Comparison of ENCODE assay signal across 1 cellular context in the genomic region with DNA sequence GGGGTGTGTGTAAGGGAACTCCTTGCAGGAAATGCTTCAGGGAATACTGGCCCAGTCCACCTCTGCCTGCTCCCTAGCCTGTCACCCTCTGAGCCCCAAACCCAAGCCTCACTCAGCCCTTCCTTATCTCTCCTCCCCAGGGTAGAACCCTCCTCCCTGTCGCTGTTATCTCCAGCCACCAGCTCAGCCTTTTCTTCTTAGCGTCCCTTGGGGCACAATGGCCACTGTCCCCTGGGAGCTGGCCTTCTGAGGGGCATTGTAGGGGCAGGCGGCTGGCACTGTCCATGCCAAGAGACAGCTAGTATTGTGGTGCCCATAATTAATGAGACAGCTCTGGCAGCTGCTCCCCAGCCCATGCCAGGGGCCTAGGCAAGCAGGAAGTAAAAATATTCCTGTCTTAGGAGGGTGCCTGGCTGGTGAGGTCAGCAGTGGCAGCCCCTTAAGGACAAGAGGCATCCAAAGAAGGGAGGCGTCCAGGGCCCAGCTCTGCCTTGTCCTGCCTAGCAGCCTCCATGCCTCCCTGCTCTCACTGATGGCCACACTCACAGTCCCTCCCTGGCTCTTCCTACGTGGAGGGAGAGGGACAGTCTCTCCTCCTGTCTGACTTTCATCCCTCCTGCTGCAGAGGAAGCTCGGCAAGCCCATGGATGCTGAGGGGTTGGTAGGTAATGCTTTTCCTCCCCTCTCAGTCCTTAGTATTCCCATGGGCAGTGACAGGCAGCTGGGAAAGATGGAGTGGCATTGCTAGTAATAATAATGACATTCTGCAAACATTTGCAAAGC.
TF ChIP-seq lines count a peak whose summit lies in the region.

No MANE protein-coding gene starts in this region.

TF ChIP-seq in K562, 482 proteins besides CTCF, POLR2A, EP300 and RAD21 (continued from another document and continues in another):
- TF ChIP-seq CBX3 (IDR thresholded peaks at IDR 0.05; ENCODE audit: borderline replicate concordance in 1 of 2, low read length in 2 of 2) (peak in 1 of 2 experiments; percentile 53; a peak in 2 of 3 replicates), SNIP1 (IDR thresholded peaks at IDR 0.05; ENCODE audit: low read depth) (no peak), ZNF507 (tag; conservative IDR thresholded peaks at IDR 0.05) (no peak), ZNF263 (CRISPR knock-in tag; IDR thresholded peaks at IDR 0.05; ENCODE audit: borderline replicate concordance) (peak; percentile 89), MYNN (IDR thresholded peaks at IDR 0.05) (peak; percentile 99), MYNN (CRISPR knock-in tag; IDR thresholded peaks at IDR 0.05) (no peak), FOXK2 (conservative IDR thresholded peaks at IDR 0.05 in 1 of 2, IDR thresholded peaks at IDR 0.05 in 1 of 2; ENCODE audit: low read depth in 2 of 2) (peak; percentile 9 to 48; a peak in 1 of 4 replicates), ATF7 (IDR thresholded peaks at IDR 0.05) (peak; percentile 75), XRCC4 (IDR thresholded peaks at IDR 0.05; ENCODE audit: extremely low read depth, insufficient read depth, insufficient read length) (no peak), RBBP5 (IDR thresholded peaks at IDR 0.05; ENCODE audit: borderline replicate concordance, insufficient read depth, low read length, poor library complexity, severe bottlenecking) (no peak), U2AF2 (optimal IDR thresholded peaks at IDR 0.05; ENCODE audit: low read depth, low read length) (no peak), ZNF146 (CRISPR knock-in tag; IDR thresholded peaks at IDR 0.05; ENCODE audit: unreplicated experiment) (no peak), CBFB (CRISPR knock-in tag; IDR thresholded peaks at IDR 0.05) (peak; percentile 81; the same call in 1 of the 2 replicates), ZNF408 (CRISPR knock-in tag; IDR thresholded peaks at IDR 0.05; ENCODE audit: low read depth) (no peak), ETV1 (tag; conservative IDR thresholded peaks at IDR 0.05; ENCODE audit: low read depth) (peak; percentile 11; the same call in 1 of the 2 replicates), ZNF232 (CRISPR knock-in tag; IDR thresholded peaks at IDR 0.05) (no peak), NCOR1 (IDR thresholded peaks at IDR 0.05) (peak; percentile 99), BRF1 (IDR thresholded peaks at IDR 0.05; ENCODE audit: borderline replicate concordance, extremely low read depth, insufficient read length) (no peak), TEAD1 (CRISPR knock-in tag; IDR thresholded peaks at IDR 0.05) (peak in 1 of 2 experiments; percentile 63; a peak in 1 of 4 replicates), XRCC3 (IDR thresholded peaks at IDR 0.05) (no peak), SIRT6 (IDR thresholded peaks at IDR 0.05; ENCODE audit: low read depth, low read length) (no peak)
- TF ChIP-seq, protein P1, sequence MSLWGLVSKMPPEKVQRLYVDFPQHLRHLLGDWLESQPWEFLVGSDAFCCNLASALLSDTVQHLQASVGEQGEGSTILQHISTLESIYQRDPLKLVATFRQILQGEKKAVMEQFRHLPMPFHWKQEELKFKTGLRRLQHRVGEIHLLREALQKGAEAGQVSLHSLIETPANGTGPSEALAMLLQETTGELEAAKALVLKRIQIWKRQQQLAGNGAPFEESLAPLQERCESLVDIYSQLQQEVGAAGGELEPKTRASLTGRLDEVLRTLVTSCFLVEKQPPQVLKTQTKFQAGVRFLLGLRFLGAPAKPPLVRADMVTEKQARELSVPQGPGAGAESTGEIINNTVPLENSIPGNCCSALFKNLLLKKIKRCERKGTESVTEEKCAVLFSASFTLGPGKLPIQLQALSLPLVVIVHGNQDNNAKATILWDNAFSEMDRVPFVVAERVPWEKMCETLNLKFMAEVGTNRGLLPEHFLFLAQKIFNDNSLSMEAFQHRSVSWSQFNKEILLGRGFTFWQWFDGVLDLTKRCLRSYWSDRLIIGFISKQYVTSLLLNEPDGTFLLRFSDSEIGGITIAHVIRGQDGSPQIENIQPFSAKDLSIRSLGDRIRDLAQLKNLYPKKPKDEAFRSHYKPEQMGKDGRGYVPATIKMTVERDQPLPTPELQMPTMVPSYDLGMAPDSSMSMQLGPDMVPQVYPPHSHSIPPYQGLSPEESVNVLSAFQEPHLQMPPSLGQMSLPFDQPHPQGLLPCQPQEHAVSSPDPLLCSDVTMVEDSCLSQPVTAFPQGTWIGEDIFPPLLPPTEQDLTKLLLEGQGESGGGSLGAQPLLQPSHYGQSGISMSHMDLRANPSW (CRISPR knock-in tag; IDR thresholded peaks at IDR 0.05): peak; percentile 67; the same call in 1 of the 2 replicates
- TF ChIP-seq, protein P2, sequence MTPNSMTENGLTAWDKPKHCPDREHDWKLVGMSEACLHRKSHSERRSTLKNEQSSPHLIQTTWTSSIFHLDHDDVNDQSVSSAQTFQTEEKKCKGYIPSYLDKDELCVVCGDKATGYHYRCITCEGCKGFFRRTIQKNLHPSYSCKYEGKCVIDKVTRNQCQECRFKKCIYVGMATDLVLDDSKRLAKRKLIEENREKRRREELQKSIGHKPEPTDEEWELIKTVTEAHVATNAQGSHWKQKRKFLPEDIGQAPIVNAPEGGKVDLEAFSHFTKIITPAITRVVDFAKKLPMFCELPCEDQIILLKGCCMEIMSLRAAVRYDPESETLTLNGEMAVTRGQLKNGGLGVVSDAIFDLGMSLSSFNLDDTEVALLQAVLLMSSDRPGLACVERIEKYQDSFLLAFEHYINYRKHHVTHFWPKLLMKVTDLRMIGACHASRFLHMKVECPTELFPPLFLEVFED (CRISPR knock-in tag; conservative IDR thresholded peaks at IDR 0.05): peak; percentile 93
- TF ChIP-seq, protein P3, sequence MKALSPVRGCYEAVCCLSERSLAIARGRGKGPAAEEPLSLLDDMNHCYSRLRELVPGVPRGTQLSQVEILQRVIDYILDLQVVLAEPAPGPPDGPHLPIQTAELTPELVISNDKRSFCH (CRISPR knock-in tag; IDR thresholded peaks at IDR 0.05): no peak
- TF ChIP-seq, protein P3 (tag; IDR thresholded peaks at IDR 0.05): peak; percentile 67; the same call in 1 of the 2 replicates
- TF ChIP-seq, protein P4, sequence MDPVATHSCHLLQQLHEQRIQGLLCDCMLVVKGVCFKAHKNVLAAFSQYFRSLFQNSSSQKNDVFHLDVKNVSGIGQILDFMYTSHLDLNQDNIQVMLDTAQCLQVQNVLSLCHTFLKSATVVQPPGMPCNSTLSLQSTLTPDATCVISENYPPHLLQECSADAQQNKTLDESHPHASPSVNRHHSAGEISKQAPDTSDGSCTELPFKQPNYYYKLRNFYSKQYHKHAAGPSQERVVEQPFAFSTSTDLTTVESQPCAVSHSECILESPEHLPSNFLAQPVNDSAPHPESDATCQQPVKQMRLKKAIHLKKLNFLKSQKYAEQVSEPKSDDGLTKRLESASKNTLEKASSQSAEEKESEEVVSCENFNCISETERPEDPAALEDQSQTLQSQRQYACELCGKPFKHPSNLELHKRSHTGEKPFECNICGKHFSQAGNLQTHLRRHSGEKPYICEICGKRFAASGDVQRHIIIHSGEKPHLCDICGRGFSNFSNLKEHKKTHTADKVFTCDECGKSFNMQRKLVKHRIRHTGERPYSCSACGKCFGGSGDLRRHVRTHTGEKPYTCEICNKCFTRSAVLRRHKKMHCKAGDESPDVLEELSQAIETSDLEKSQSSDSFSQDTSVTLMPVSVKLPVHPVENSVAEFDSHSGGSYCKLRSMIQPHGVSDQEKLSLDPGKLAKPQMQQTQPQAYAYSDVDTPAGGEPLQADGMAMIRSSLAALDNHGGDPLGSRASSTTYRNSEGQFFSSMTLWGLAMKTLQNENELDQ (CRISPR knock-in tag; IDR thresholded peaks at IDR 0.05; ENCODE audit: borderline replicate concordance): no peak
- TF ChIP-seq, protein P5, sequence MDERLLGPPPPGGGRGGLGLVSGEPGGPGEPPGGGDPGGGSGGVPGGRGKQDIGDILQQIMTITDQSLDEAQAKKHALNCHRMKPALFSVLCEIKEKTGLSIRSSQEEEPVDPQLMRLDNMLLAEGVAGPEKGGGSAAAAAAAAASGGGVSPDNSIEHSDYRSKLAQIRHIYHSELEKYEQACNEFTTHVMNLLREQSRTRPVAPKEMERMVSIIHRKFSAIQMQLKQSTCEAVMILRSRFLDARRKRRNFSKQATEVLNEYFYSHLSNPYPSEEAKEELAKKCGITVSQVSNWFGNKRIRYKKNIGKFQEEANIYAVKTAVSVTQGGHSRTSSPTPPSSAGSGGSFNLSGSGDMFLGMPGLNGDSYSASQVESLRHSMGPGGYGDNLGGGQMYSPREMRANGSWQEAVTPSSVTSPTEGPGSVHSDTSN (CRISPR knock-in tag; IDR thresholded peaks at IDR 0.05; ENCODE audit: low read depth): no peak
- TF ChIP-seq, protein P5 (tag; conservative IDR thresholded peaks at IDR 0.05; ENCODE audit: low read depth): peak; percentile 47; the same call in 1 of the 2 replicates
- TF ChIP-seq, protein P6, sequence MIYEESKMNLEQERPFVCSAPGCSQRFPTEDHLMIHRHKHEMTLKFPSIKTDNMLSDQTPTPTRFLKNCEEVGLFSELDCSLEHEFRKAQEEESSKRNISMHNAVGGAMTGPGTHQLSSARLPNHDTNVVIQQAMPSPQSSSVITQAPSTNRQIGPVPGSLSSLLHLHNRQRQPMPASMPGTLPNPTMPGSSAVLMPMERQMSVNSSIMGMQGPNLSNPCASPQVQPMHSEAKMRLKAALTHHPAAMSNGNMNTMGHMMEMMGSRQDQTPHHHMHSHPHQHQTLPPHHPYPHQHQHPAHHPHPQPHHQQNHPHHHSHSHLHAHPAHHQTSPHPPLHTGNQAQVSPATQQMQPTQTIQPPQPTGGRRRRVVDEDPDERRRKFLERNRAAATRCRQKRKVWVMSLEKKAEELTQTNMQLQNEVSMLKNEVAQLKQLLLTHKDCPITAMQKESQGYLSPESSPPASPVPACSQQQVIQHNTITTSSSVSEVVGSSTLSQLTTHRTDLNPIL (CRISPR knock-in tag; IDR thresholded peaks at IDR 0.05): no peak
- TF ChIP-seq, protein P7, sequence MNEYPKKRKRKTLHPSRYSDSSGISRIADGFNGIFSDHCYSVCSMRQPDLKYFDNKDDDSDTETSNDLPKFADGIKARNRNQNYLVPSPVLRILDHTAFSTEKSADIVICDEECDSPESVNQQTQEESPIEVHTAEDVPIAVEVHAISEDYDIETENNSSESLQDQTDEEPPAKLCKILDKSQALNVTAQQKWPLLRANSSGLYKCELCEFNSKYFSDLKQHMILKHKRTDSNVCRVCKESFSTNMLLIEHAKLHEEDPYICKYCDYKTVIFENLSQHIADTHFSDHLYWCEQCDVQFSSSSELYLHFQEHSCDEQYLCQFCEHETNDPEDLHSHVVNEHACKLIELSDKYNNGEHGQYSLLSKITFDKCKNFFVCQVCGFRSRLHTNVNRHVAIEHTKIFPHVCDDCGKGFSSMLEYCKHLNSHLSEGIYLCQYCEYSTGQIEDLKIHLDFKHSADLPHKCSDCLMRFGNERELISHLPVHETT (CRISPR knock-in tag; conservative IDR thresholded peaks at IDR 0.05 in 1 of 2, IDR thresholded peaks at IDR 0.05 in 1 of 2): peak in 1 of 2 experiments; percentile 89; a peak in 2 of 4 replicates
- TF ChIP-seq, protein P8, sequence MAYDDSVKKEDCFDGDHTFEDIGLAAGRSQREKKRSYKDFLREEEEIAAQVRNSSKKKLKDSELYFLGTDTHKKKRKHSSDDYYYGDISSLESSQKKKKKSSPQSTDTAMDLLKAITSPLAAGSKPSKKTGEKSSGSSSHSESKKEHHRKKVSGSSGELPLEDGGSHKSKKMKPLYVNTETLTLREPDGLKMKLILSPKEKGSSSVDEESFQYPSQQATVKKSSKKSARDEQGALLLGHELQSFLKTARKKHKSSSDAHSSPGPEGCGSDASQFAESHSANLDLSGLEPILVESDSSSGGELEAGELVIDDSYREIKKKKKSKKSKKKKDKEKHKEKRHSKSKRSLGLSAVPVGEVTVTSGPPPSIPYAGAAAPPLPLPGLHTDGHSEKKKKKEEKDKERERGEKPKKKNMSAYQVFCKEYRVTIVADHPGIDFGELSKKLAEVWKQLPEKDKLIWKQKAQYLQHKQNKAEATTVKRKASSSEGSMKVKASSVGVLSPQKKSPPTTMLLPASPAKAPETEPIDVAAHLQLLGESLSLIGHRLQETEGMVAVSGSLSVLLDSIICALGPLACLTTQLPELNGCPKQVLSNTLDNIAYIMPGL (CRISPR knock-in tag; IDR thresholded peaks at IDR 0.05): no peak
- TF ChIP-seq, protein P9, sequence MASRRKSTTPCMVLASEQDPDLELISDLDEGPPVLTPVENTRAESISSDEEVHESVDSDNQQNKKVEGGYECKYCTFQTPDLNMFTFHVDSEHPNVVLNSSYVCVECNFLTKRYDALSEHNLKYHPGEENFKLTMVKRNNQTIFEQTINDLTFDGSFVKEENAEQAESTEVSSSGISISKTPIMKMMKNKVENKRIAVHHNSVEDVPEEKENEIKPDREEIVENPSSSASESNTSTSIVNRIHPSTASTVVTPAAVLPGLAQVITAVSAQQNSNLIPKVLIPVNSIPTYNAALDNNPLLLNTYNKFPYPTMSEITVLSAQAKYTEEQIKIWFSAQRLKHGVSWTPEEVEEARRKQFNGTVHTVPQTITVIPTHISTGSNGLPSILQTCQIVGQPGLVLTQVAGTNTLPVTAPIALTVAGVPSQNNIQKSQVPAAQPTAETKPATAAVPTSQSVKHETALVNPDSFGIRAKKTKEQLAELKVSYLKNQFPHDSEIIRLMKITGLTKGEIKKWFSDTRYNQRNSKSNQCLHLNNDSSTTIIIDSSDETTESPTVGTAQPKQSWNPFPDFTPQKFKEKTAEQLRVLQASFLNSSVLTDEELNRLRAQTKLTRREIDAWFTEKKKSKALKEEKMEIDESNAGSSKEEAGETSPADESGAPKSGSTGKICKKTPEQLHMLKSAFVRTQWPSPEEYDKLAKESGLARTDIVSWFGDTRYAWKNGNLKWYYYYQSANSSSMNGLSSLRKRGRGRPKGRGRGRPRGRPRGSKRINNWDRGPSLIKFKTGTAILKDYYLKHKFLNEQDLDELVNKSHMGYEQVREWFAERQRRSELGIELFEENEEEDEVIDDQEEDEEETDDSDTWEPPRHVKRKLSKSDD (conservative IDR thresholded peaks at IDR 0.05; ENCODE audit: low read length): 0 out of 2 replicates have a peak, but pooled peaks have one; percentile 74
